Comparison of ENCODE assay signal across 13 cellular contexts in genomic region chr5:14296533-14297331, GRCh38.
A peak's percentile ranks its signal among the peaks of the same experiment; 100 is the strongest.
DNase-seq lines count a peak whose midpoint lies in the region; ATAC-seq and TF ChIP-seq lines count a peak whose summit lies in the region.
"Had no signal": no experiment of that assay in that cellular context is flagged by ENCODE, and none has a peak within 500 bp of the region (broad histone marks: within the 10 kb centered on the region; RNA-seq: fewer than 3 reads in every experiment).

No MANE protein-coding gene starts in this region.

- TF ChIP-seq CTCF in AG10803 (conservative IDR thresholded peaks at IDR 0.05; ENCODE audit: low read length) = no peak
- no peak for TF ChIP-seq CTCF in Calu3 (IDR thresholded peaks at IDR 0.05; ENCODE audit: unreplicated experiment)

- H3K4me3 ChIP-seq in AG10803 (ENCODE audit: low read length) = no peak overlapping the region
- H3K4me3 ChIP-seq: coronary artery, spleen had no signal

- peaks cover 8% of the 10 kb centered on the region for H3K4me1 Mint-ChIP-seq in Calu3 (ENCODE audit: low read depth, unreplicated experiment)
- no peaks in the 10 kb centered on the region for H3K4me1 Mint-ChIP-seq in activated T-helper 17 cell treated with anti-CD3 and anti-CD28 coated beads, Interleukin-2, amount 50 U/mL, for 72 hours

- intact Hi-C loops in Calu3 (cut with micrococcal nuclease; ENCODE audit: unreplicated experiment) = no loop called here

- DNase-seq in AG10803 (ENCODE audit: low read depth) (peak; percentile 31), NCI-H1694 (lab: John Stamatoyannopoulos, UW) (peak; percentile 87), astrocyte of the hippocampus (ENCODE audit: low read depth, low spot score) (peak; percentile 57), hippocampal formation (lab: John Stamatoyannopoulos, UW) (peak; percentile 24 to 80), Calu3 (no peak)
- DNase-seq: activated CD4-positive, alpha-beta T cell treated with anti-CD3 and anti-CD28 coated beads for 4 hours; GDM1; NCI-H69; spleen had no signal

- no peaks in the 10 kb centered on the region for H3K9me3 Mint-ChIP-seq in Calu3 (ENCODE audit: low read depth, unreplicated experiment)
- H3K9me3 Mint-ChIP-seq in activated T-helper 17 cell treated with anti-CD3 and anti-CD28 coated beads, Interleukin-2, amount 50 U/mL, for 72 hours = no peaks in the 10 kb centered on the region

- H3K4me3 Mint-ChIP-seq in Calu3 (ENCODE audit: low read depth, unreplicated experiment) = no peak overlapping the region
- no peak overlapping the region for H3K4me3 Mint-ChIP-seq in activated T-helper 17 cell treated with anti-CD3 and anti-CD28 coated beads, Interleukin-2, amount 50 U/mL, for 72 hours

- no peaks in the 10 kb centered on the region for H3K36me3 Mint-ChIP-seq in Calu3 (ENCODE audit: insufficient read depth, unreplicated experiment)
- H3K36me3 Mint-ChIP-seq in activated T-helper 17 cell treated with anti-CD3 and anti-CD28 coated beads, Interleukin-2, amount 50 U/mL, for 72 hours (ENCODE audit: low read depth) = no peaks in the 10 kb centered on the region

- no peak overlapping the region for H3K27ac Mint-ChIP-seq in Calu3 (ENCODE audit: unreplicated experiment)
- no peak overlapping the region for H3K27ac Mint-ChIP-seq in activated T-helper 17 cell treated with anti-CD3 and anti-CD28 coated beads, Interleukin-2, amount 50 U/mL, for 72 hours

- H3K27me3 Mint-ChIP-seq in Calu3 (ENCODE audit: unreplicated experiment) = no peaks in the 10 kb centered on the region
- H3K27me3 Mint-ChIP-seq in activated T-helper 17 cell treated with anti-CD3 and anti-CD28 coated beads, Interleukin-2, amount 50 U/mL, for 72 hours = no peaks in the 10 kb centered on the region

- no TSS peak for BruUV-seq in Calu3 (replicated peaks; lab: Mats Ljungman, UMichigan)

- CTCF ChIA-PET in Calu3 (lab: Charles Lee) = no interaction called here

- ATAC-seq in activated T-helper 17 cell treated with anti-CD3 and anti-CD28 coated beads, Interleukin-2, amount 50 U/mL, for 72 hours (replicated peaks) = no peak
- no peak for ATAC-seq in GM19324 (IDR thresholded peaks at IDR 0.05; ENCODE audit: low FRiP score, unreplicated experiment)
- ATAC-seq in activated CD4-positive, CD25-positive, alpha-beta regulatory T cell treated with anti-CD3 and anti-CD28 coated beads, Interleukin-2, amount 50 U/mL, for 24 hours = no peak
